ENCODE assay signal across 7 cellular contexts in genomic region chr2:230661072-230661957, GRCh38. TPM values are rescaled to one million over a fixed set of nuclear protein-coding genes. Genes with fewer than 3 reads are reported as not detected.
A peak's percentile ranks its signal among the peaks of the same experiment; 100 is the strongest.
DNase-seq lines count a peak whose midpoint lies in the region; ATAC-seq and TF ChIP-seq lines count a peak whose summit lies in the region.

No MANE protein-coding gene starts in this region.

- H3K36me3 ChIP-seq in esophagus squamous epithelium, result no peaks in the 10 kb centered on the region

- WGBS in esophagus squamous epithelium, 2 donors, result 62 to 71% methylated on average over 6 to 8 of the region's 8 CpGs

- peaks cover 4 to 46% (median 6%) of the 10 kb centered on the region in 3 donors for H3K4me1 ChIP-seq in esophagus squamous epithelium

- no peak for TF ChIP-seq CTCF in esophagus squamous epithelium (IDR thresholded peaks at IDR 0.05)
- no peak for TF ChIP-seq CTCF in GM10248 (IDR thresholded peaks at IDR 0.05; ENCODE audit: control extremely low read depth, extremely low read depth, low read depth, missing control alignments)

- CTCF ChIA-PET in GM10248 (lab: Yijun Ruan, JAX), result interaction anchor here (1.2 to 1.5 kb wide), 4 partner anchors 21 to 137 kb away, joined by 4 to 6 read pairs (median 4); no protein-coding TSS in a partner anchor

- peak; percentile 23 for ATAC-seq in GM19455 (IDR thresholded peaks at IDR 0.05; ENCODE audit: unreplicated experiment)
- peak; percentile 26 for ATAC-seq in HG03460 (IDR thresholded peaks at IDR 0.05; ENCODE audit: unreplicated experiment)
- peak; percentile 76 for ATAC-seq in stimulated activated memory B cell treated with anti-CD40 and anti-IgM and Interleukin-4, amounts not matched to agents 10 μg/mL and 1 μg/mL and 100 μg/mL, for 72 hours
- no peak for ATAC-seq in GM18520 (IDR thresholded peaks at IDR 0.05; ENCODE audit: unreplicated experiment)

- no peak for TF ChIP-seq POLR2A in esophagus squamous epithelium (IDR thresholded peaks at IDR 0.05)

- H3K27me3 Mint-ChIP-seq in activated T-helper 2 cell treated with anti-CD3 and anti-CD28 coated beads, Interferon-gamma antibody, Interleukin-2, Interleukin-4, amounts not matched to agents 10 μg/mL and 5 μg/mL and 100 μg/mL, durations not matched to agents 14 hours and 24 hours and 36 hours (ENCODE audit: low read depth), result no peaks in the 10 kb centered on the region
- H3K27me3 Mint-ChIP-seq in stimulated activated memory B cell treated with anti-CD40 and anti-IgM and Interleukin-4, amounts not matched to agents 10 μg/mL and 1 μg/mL and 100 μg/mL, for 72 hours, result no peaks in the 10 kb centered on the region

- peak; percentile 70 for DNase-seq in activated T-helper 2 cell treated with anti-CD3 and anti-CD28 coated beads, Interferon-gamma antibody, Interleukin-2, Interleukin-4, amounts not matched to agents 10 μg/mL and 5 μg/mL and 100 μg/mL, durations not matched to agents 14 hours and 24 hours and 36 hours (ENCODE audit: low spot score)
- DNase-seq in esophagus squamous epithelium (lab: John Stamatoyannopoulos, UW) (no peak), GM10248 (ENCODE audit: extremely low spot score) (no peak)

- H3K4me3 Mint-ChIP-seq in activated T-helper 2 cell treated with anti-CD3 and anti-CD28 coated beads, Interferon-gamma antibody, Interleukin-2, Interleukin-4, amounts not matched to agents 10 μg/mL and 5 μg/mL and 100 μg/mL, durations not matched to agents 14 hours and 24 hours and 36 hours (ENCODE audit: low read depth), result peak overlapping the region; percentile 41
- H3K4me3 Mint-ChIP-seq in stimulated activated memory B cell treated with anti-CD40 and anti-IgM and Interleukin-4, amounts not matched to agents 10 μg/mL and 1 μg/mL and 100 μg/mL, for 72 hours, result peak overlapping the region; percentile 13

- peaks cover 14% of the 10 kb centered on the region for H3K36me3 Mint-ChIP-seq in activated T-helper 2 cell treated with anti-CD3 and anti-CD28 coated beads, Interferon-gamma antibody, Interleukin-2, Interleukin-4, amounts not matched to agents 10 μg/mL and 5 μg/mL and 100 μg/mL, durations not matched to agents 14 hours and 24 hours and 36 hours (ENCODE audit: low read depth)
- H3K36me3 Mint-ChIP-seq in stimulated activated memory B cell treated with anti-CD40 and anti-IgM and Interleukin-4, amounts not matched to agents 10 μg/mL and 1 μg/mL and 100 μg/mL, for 72 hours, result no peaks in the 10 kb centered on the region

- no peaks in the 10 kb centered on the region for H3K9me3 Mint-ChIP-seq in activated T-helper 2 cell treated with anti-CD3 and anti-CD28 coated beads, Interferon-gamma antibody, Interleukin-2, Interleukin-4, amounts not matched to agents 10 μg/mL and 5 μg/mL and 100 μg/mL, durations not matched to agents 14 hours and 24 hours and 36 hours
- no peaks in the 10 kb centered on the region for H3K9me3 Mint-ChIP-seq in stimulated activated memory B cell treated with anti-CD40 and anti-IgM and Interleukin-4, amounts not matched to agents 10 μg/mL and 1 μg/mL and 100 μg/mL, for 72 hours

- POLR2A ChIA-PET in GM10248 (lab: Yijun Ruan, JAX), result no interaction called here

- peak overlapping the region in 2 of 4 donors; percentile 61 to 67 for H3K27ac ChIP-seq in esophagus squamous epithelium

- peak overlapping the region; percentile 99 for H3K27ac Mint-ChIP-seq in activated T-helper 2 cell treated with anti-CD3 and anti-CD28 coated beads, Interferon-gamma antibody, Interleukin-2, Interleukin-4, amounts not matched to agents 10 μg/mL and 5 μg/mL and 100 μg/mL, durations not matched to agents 14 hours and 24 hours and 36 hours
- H3K27ac Mint-ChIP-seq in stimulated activated memory B cell treated with anti-CD40 and anti-IgM and Interleukin-4, amounts not matched to agents 10 μg/mL and 1 μg/mL and 100 μg/mL, for 72 hours, result peak overlapping the region; percentile 89

- no peak overlapping the region for H3K4me3 ChIP-seq in esophagus squamous epithelium

- H3K27me3 ChIP-seq in esophagus squamous epithelium, result no peaks in the 10 kb centered on the region

- H3K4me1 Mint-ChIP-seq in activated T-helper 2 cell treated with anti-CD3 and anti-CD28 coated beads, Interferon-gamma antibody, Interleukin-2, Interleukin-4, amounts not matched to agents 10 μg/mL and 5 μg/mL and 100 μg/mL, durations not matched to agents 14 hours and 24 hours and 36 hours (ENCODE audit: low read depth), result peaks cover 84% of the 10 kb centered on the region
- peaks cover 94% of the 10 kb centered on the region for H3K4me1 Mint-ChIP-seq in stimulated activated memory B cell treated with anti-CD40 and anti-IgM and Interleukin-4, amounts not matched to agents 10 μg/mL and 1 μg/mL and 100 μg/mL, for 72 hours

- intact Hi-C loops in activated T-helper 2 cell treated with anti-CD3 and anti-CD28 coated beads, Interferon-gamma antibody, Interleukin-2, Interleukin-4, amounts not matched to agents 10 μg/mL and 5 μg/mL and 100 μg/mL, durations not matched to agents 14 hours and 24 hours and 36 hours (cut with micrococcal nuclease), result loop anchor here (1.0 to 5.0 kb wide), 3 partner anchors 137 to 739 kb away; partner anchors contain the start of genes FBXO36 and TRIP12
- intact Hi-C loops in esophagus squamous epithelium (cut with DNase I), result no loop called here

- H3K9me3 ChIP-seq in esophagus squamous epithelium, result no peaks in the 10 kb centered on the region

RNA-seq across cellular contexts. Expression of gene CAB39, which starts 51.3 kb away (rescaled TPM):
- total RNA-seq in activated T-helper 2 cell treated with anti-CD3 and anti-CD28 coated beads, Interferon-gamma antibody, Interleukin-2, Interleukin-4, amounts not matched to agents 10 μg/mL and 5 μg/mL and 100 μg/mL, durations not matched to agents 14 hours and 24 hours and 36 hours, result 173 and 176 TPM in 2 replicates
- total RNA-seq in esophagus squamous epithelium, result 10 to 100 TPM; 47.6 to 80.3 (median 71.8) TPM
